Comparison of ENCODE assay signal across 2 cellular contexts in the genomic region with DNA sequence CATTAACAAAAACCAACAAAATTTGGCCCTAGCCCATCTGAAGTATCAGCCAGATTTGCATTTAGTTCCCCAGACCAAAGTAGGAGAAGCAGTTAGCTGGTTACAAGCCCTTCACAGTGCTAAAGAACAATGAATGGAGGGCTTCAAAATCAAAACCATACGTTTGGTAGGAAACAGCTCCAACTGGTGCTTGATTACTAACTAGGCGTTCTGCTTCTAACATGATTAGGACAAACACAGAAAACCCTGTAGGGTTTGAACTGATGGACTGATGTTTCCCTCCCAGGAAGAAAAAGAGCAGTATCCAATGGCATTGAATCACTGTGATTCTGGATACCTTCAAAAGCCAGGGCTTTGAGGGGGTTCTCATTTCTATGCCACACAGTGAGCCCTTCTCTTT.
TF ChIP-seq lines count a peak whose summit lies in the region.

No MANE protein-coding gene starts in this region.

TF ChIP-seq in HCT116, 20 proteins besides CTCF, POLR2A, EP300 and RAD21 (continued from another document):
- TF ChIP-seq, protein P1, sequence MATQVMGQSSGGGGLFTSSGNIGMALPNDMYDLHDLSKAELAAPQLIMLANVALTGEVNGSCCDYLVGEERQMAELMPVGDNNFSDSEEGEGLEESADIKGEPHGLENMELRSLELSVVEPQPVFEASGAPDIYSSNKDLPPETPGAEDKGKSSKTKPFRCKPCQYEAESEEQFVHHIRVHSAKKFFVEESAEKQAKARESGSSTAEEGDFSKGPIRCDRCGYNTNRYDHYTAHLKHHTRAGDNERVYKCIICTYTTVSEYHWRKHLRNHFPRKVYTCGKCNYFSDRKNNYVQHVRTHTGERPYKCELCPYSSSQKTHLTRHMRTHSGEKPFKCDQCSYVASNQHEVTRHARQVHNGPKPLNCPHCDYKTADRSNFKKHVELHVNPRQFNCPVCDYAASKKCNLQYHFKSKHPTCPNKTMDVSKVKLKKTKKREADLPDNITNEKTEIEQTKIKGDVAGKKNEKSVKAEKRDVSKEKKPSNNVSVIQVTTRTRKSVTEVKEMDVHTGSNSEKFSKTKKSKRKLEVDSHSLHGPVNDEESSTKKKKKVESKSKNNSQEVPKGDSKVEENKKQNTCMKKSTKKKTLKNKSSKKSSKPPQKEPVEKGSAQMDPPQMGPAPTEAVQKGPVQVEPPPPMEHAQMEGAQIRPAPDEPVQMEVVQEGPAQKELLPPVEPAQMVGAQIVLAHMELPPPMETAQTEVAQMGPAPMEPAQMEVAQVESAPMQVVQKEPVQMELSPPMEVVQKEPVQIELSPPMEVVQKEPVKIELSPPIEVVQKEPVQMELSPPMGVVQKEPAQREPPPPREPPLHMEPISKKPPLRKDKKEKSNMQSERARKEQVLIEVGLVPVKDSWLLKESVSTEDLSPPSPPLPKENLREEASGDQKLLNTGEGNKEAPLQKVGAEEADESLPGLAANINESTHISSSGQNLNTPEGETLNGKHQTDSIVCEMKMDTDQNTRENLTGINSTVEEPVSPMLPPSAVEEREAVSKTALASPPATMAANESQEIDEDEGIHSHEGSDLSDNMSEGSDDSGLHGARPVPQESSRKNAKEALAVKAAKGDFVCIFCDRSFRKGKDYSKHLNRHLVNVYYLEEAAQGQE (IDR thresholded peaks at IDR 0.05; ENCODE audit: low read depth) = no peak
- TF ChIP-seq CBX3 (IDR thresholded peaks at IDR 0.05; ENCODE audit: low read depth) (no peak), SRF (IDR thresholded peaks at IDR 0.05; ENCODE audit: low read depth) (no peak), SIN3A (IDR thresholded peaks at IDR 0.05; ENCODE audit: low read depth) (no peak), TCF7L2 (IDR thresholded peaks at IDR 0.05; ENCODE audit: borderline replicate concordance, extremely low read depth, insufficient read depth, insufficient read length) (no peak)

TF ChIP-seq in SK-N-SH treated with all-trans-retinoic acid at 6 μM for 48 hours, 23 proteins besides CTCF, POLR2A, EP300 and RAD21 (continued from another document):
- no peak for TF ChIP-seq CSRNP3 (CRISPR knock-in tag; IDR thresholded peaks at IDR 0.05)
- no peak for TF ChIP-seq ARNTL (CRISPR knock-in tag; IDR thresholded peaks at IDR 0.05; ENCODE audit: borderline replicate concordance, low read depth)
- no peak for TF ChIP-seq ZNF8 (CRISPR knock-in tag; IDR thresholded peaks at IDR 0.05)
- TF ChIP-seq, protein P2, sequence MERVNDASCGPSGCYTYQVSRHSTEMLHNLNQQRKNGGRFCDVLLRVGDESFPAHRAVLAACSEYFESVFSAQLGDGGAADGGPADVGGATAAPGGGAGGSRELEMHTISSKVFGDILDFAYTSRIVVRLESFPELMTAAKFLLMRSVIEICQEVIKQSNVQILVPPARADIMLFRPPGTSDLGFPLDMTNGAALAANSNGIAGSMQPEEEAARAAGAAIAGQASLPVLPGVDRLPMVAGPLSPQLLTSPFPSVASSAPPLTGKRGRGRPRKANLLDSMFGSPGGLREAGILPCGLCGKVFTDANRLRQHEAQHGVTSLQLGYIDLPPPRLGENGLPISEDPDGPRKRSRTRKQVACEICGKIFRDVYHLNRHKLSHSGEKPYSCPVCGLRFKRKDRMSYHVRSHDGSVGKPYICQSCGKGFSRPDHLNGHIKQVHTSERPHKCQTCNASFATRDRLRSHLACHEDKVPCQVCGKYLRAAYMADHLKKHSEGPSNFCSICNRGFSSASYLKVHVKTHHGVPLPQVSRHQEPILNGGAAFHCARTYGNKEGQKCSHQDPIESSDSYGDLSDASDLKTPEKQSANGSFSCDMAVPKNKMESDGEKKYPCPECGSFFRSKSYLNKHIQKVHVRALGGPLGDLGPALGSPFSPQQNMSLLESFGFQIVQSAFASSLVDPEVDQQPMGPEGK (CRISPR knock-in tag; IDR thresholded peaks at IDR 0.05; ENCODE audit: borderline replicate concordance) = no peak
TF ChIP-seq in SK-N-SH treated with all-trans-retinoic acid at 6 μM for 48 hours: peak in this region for 0.
